Comparison of ENCODE assay signal across 10 cellular contexts in genomic region chr15:67834593-67835348, GRCh38. TPM values are rescaled to one million over a fixed set of nuclear protein-coding genes. Genes with fewer than 3 reads are reported as not detected.
DNase-seq lines count a peak whose midpoint lies in the region; ATAC-seq and TF ChIP-seq lines count a peak whose summit lies in the region.
"Had no signal": no experiment of that assay in that cellular context is flagged by ENCODE, and none has a peak within 500 bp of the region (broad histone marks: within the 10 kb centered on the region; RNA-seq: fewer than 3 reads in every experiment).

No MANE protein-coding gene starts in this region.

- TF ChIP-seq POLR2A in Peyer's patch (IDR thresholded peaks at IDR 0.05) = no peak

- intact Hi-C loops in psoas muscle (cut with DNase I) = loop anchor here (5.0 to 10.0 kb wide), 3 partner anchors 312 to 380 kb away; partner anchors contain the start of gene C15orf61 (in 1 of the 2)

- DNase-seq in Peyer's patch (peak; percentile 29 to 56 (median 54)), germinal center (ENCODE audit: low spot score) (peak; percentile 9), psoas muscle (peak in 1 of 2 donors; percentile 49), NCI-H526 treated with DMSO at 0.1 percent for 48 hours (lab: John Stamatoyannopoulos, UW) (no peak), NCI-H226 (no peak), NCI-H187 treated with DMSO at 0.1 percent for 48 hours (lab: John Stamatoyannopoulos, UW) (no peak)

- TF ChIP-seq CTCF in Peyer's patch (IDR thresholded peaks at IDR 0.05) (no peak), psoas muscle (IDR thresholded peaks at IDR 0.05) (no peak)

- peaks cover 4 to 45% of the 10 kb centered on the region in 2 donors for H3K27me3 ChIP-seq in Peyer's patch
- H3K27me3 ChIP-seq in psoas muscle (ENCODE audit: insufficient read depth in 3 of 3, low read length in 2 of 3) = peaks cover 0 to 56% (median 24%) of the 10 kb centered on the region in 3 donors

- no peaks in the 10 kb centered on the region for H3K36me3 ChIP-seq in Peyer's patch
- no peaks in the 10 kb centered on the region for H3K36me3 ChIP-seq in psoas muscle (ENCODE audit: insufficient read depth in 1 of 2, low read depth in 1 of 2)

- ATAC-seq in psoas muscle (no peak), GM21529 (IDR thresholded peaks at IDR 0.05; ENCODE audit: unreplicated experiment) (no peak)

- 29 to 44% (median 37%) methylated on average over 58 to 60 of the region's 60 CpGs for WGBS in psoas muscle, 3 donors

- H3K4me3 ChIP-seq in GM08714 (ENCODE audit: low read length) (peak overlapping the region; percentile 32; the same call in 1 of the 2 replicates), Peyer's patch (peak overlapping the region; percentile 30 to 53 (median 48)), psoas muscle (peak overlapping the region; percentile 51)

- no peak overlapping the region for H3K27ac ChIP-seq in Peyer's patch
- H3K27ac ChIP-seq in psoas muscle = no peak overlapping the region
- H3K27ac ChIP-seq: RWPE1 had no signal

- H3K4me1 ChIP-seq in Peyer's patch = peaks cover 6 to 55% (median 31%) of the 10 kb centered on the region in 4 donors
- H3K4me1 ChIP-seq in psoas muscle = peaks cover 22% of the 10 kb centered on the region

- peaks cover 0 to 2% (median 0%) of the 10 kb centered on the region in 4 donors for H3K9me3 ChIP-seq in Peyer's patch
- H3K9me3 ChIP-seq in psoas muscle = no peaks in the 10 kb centered on the region

RNA-seq across cellular contexts. Expression of gene RNU6-1, which starts 5.1 kb away (rescaled TPM):
- total RNA-seq in Peyer's patch = not detected
- total RNA-seq in psoas muscle = not detected
- not detected for polyA plus RNA-seq in psoas muscle
- total RNA-seq: fibroblast of lung had no signal
- polyA plus RNA-seq: fibroblast of lung had no signal

RNA-seq across cellular contexts. Expression of gene SKOR1, which starts 9.5 kb away (rescaled TPM):
- total RNA-seq in Peyer's patch (1 to 10 TPM; 1.2 to 5.0 (median 1.6) TPM), psoas muscle (under 1 TPM; 0.13 to 0.48 (median 0.29) TPM)
- under 1 TPM; 0.06 to 0.07 (median 0.06) TPM for polyA plus RNA-seq in psoas muscle

Comparison
In these comparisons a context has a peak if more than half of its experiments do, and no peak if none do; other contexts are left out.
1. DNase-seq: peak in Peyer's patch (3 of 3) and germinal center (single experiment); none in NCI-H526 treated with DMSO at 0.1 percent for 48 hours (single experiment), NCI-H226 (single experiment) and NCI-H187 treated with DMSO at 0.1 percent for 48 hours (single experiment).
2. Peak in every context shown above with its lines, with median percentiles within 50 percentile points of each other: H3K4me3 ChIP-seq.